11 cellular contexts compared by ENCODE assay signal in genomic region chr17:28317099-28317964, GRCh38. TPM values are rescaled to one million over a fixed set of nuclear protein-coding genes. Genes with fewer than 3 reads are reported as not detected.
A peak's percentile ranks its signal among the peaks of the same experiment; 100 is the strongest.
DNase-seq lines count a peak whose midpoint lies in the region; ATAC-seq and TF ChIP-seq lines count a peak whose summit lies in the region.
"Had no signal": no experiment of that assay in that cellular context is flagged by ENCODE, and none has a peak within 500 bp of the region (broad histone marks: within the 10 kb centered on the region; RNA-seq: fewer than 3 reads in every experiment).

No MANE protein-coding gene starts in this region.

- no peak overlapping the region for H3K27ac ChIP-seq in HCT116 (ENCODE audit: low read depth, low read length)
- H3K27ac ChIP-seq in naive thymus-derived CD4-positive, alpha-beta T cell (ENCODE audit: low read depth, low read length) = no peak overlapping the region
- H3K27ac ChIP-seq in brain microvascular endothelial cell = no peak overlapping the region
- H3K27ac ChIP-seq: colonic mucosa had no signal

- peaks cover 21% of the 10 kb centered on the region for H3K4me1 Mint-ChIP-seq in CD14-positive monocyte
- peaks cover 39% of the 10 kb centered on the region for H3K4me1 Mint-ChIP-seq in activated CD8-positive, alpha-beta T cell treated with anti-CD3 and anti-CD28 coated beads, Interleukin-2, amount 10 ng/mL, durations not matched to agents 7 days and 5 days (ENCODE audit: low read depth)
- H3K4me1 Mint-ChIP-seq in naive thymus-derived CD4-positive, alpha-beta T cell = peaks cover 9 to 33% (median 21%) of the 10 kb centered on the region in 7 donors

- H3K4me2 ChIP-seq in HCT116 (ENCODE audit: low read length) = peak overlapping the region; percentile 98

- CTCF ChIA-PET in HCT116 (lab: Charles Lee) = no interaction called here
- CTCF ChIA-PET in activated CD8-positive, alpha-beta T cell treated with anti-CD3 and anti-CD28 coated beads, Interleukin-2, amount 10 ng/mL, durations not matched to agents 7 days and 5 days (lab: Charles Lee) = interaction anchor here (1.0 to 1.4 kb wide), 2 partner anchors 8 to 17 kb away, joined by 3 to 10 read pairs; partner anchors contain the start of genes IFT20 and TNFAIP1
- CTCF ChIA-PET in naive thymus-derived CD4-positive, alpha-beta T cell (lab: Charles Lee) = interaction anchor here (0.9 kb wide), 1 partner anchor 65 kb away, joined by 3 read pairs; no protein-coding TSS in a partner anchor

- peak overlapping the region; percentile 88 to 93 for H3K4me3 Mint-ChIP-seq in CD14-positive monocyte
- peak overlapping the region; percentile 93 for H3K4me3 Mint-ChIP-seq in activated CD8-positive, alpha-beta T cell treated with anti-CD3 and anti-CD28 coated beads, Interleukin-2, amount 10 ng/mL, durations not matched to agents 7 days and 5 days
- peak overlapping the region; percentile 77 to 97 (median 91) for H3K4me3 Mint-ChIP-seq in naive thymus-derived CD4-positive, alpha-beta T cell

- POLR2A ChIA-PET in HCT116 (lab: Charles Lee) = interaction anchor here (2.4 kb wide), 1 partner anchor 18 kb away, joined by 8 read pairs; the partner anchor contains the start of genes IFT20 and TNFAIP1
- POLR2A ChIA-PET in activated CD8-positive, alpha-beta T cell treated with anti-CD3 and anti-CD28 coated beads, Interleukin-2, amount 10 ng/mL, durations not matched to agents 7 days and 5 days (lab: Charles Lee) = interaction anchor here (1.2 kb wide), 1 partner anchor 14 kb away, joined by 4 read pairs; no protein-coding TSS in a partner anchor
- POLR2A ChIA-PET in naive thymus-derived CD4-positive, alpha-beta T cell (lab: Charles Lee) = interaction anchor here (0.6 to 2.2 kb wide), 3 partner anchors 11 to 68 kb away, joined by 3 to 6 read pairs (median 4); partner anchors contain the start of genes IFT20 and TNFAIP1

- no peak for TF ChIP-seq RAD21 in HCT116 (IDR thresholded peaks at IDR 0.05; ENCODE audit: low read depth)

- no peaks in the 10 kb centered on the region for H3K36me3 Mint-ChIP-seq in CD14-positive monocyte
- peaks cover 6% of the 10 kb centered on the region for H3K36me3 Mint-ChIP-seq in activated CD8-positive, alpha-beta T cell treated with anti-CD3 and anti-CD28 coated beads, Interleukin-2, amount 10 ng/mL, durations not matched to agents 7 days and 5 days (ENCODE audit: low read depth)
- H3K36me3 Mint-ChIP-seq in naive thymus-derived CD4-positive, alpha-beta T cell = no peaks in the 10 kb centered on the region

- TF ChIP-seq CTCF in CD14-positive monocyte (IDR thresholded peaks at IDR 0.05) (no peak), HCT116 (IDR thresholded peaks at IDR 0.05 in 2 of 3, conservative IDR thresholded peaks at IDR 0.05 in 1 of 3; ENCODE audit: borderline replicate concordance in 1 of 3, insufficient read depth in 1 of 3, low read depth in 2 of 3, low read length in 2 of 3) (no peak), brain microvascular endothelial cell (IDR thresholded peaks at IDR 0.05; ENCODE audit: low read depth, low read length, missing control alignments) (no peak)

- no TSS peak for BruUV-seq in HCT116 (replicated peaks; lab: Mats Ljungman, UMichigan)

- H3K9me2 ChIP-seq in HCT116 (ENCODE audit: insufficient read depth) = no peaks in the 10 kb centered on the region

- RAD21 ChIA-PET in HCT116 (lab: Charles Lee; ENCODE audit: low non-redundant PET in 1 of 2, low total read pairs in 2 of 2, uncharacterized antibody in 2 of 2, unreplicated experiment in 2 of 2) = no interaction called here

- no peaks in the 10 kb centered on the region for H4K20me1 ChIP-seq in HCT116 (ENCODE audit: insufficient read depth)

- H3K36me3 ChIP-seq in HCT116 (ENCODE audit: control insufficient read depth in 1 of 2, insufficient read depth in 2 of 2, low read length in 2 of 2) (peaks cover 0 to 6% of the 10 kb centered on the region in 2 experiments; a peak in 1 of 4 replicates), brain microvascular endothelial cell (replicated peaks) (no peaks in the 10 kb centered on the region)
- H3K36me3 ChIP-seq in naive thymus-derived CD4-positive, alpha-beta T cell (ENCODE audit: control insufficient read depth in 2 of 3, insufficient read depth in 3 of 3, low read length in 3 of 3) = no peaks in the 10 kb centered on the region
- H3K36me3 ChIP-seq: colonic mucosa had no signal

- DNase-seq in CD14-positive monocyte (ENCODE audit: low spot score) (no peak), HCT116 (ENCODE audit: low read depth, low spot score) (no peak), NCI-H345 (lab: John Stamatoyannopoulos, UW) (no peak), brain microvascular endothelial cell (no peak)
- no peak for DNase-seq in activated CD8-positive, alpha-beta T cell treated with anti-CD3 and anti-CD28 coated beads, Interleukin-2, amount 10 ng/mL, durations not matched to agents 7 days and 5 days
- DNase-seq in naive thymus-derived CD4-positive, alpha-beta T cell = no peak
- DNase-seq in NK-92 treated with Interleukin-12 subunit alpha and Interleukin-12 subunit beta, amount 100 ng/mL, for 24 hours (lab: John Stamatoyannopoulos, UW) = no peak
- DNase-seq: colonic mucosa; EL; stimulated activated CD4-positive, alpha-beta T cell treated with anti-CD3 and anti-CD28 coated beads, Interleukin-4, amount 100 ng/mL, for 4 hours had no signal

- H3K4me1 ChIP-seq in HCT116 (ENCODE audit: control insufficient read depth in 1 of 2, insufficient read depth in 2 of 2, low read length in 2 of 2) = peaks cover 12 to 26% of the 10 kb centered on the region in 2 experiments; a peak in 3 of 4 replicates
- H3K4me1 ChIP-seq in naive thymus-derived CD4-positive, alpha-beta T cell (ENCODE audit: control insufficient read depth in 2 of 2, insufficient read depth in 2 of 2, low read length in 2 of 2) = peaks cover 11 to 12% of the 10 kb centered on the region in 2 donors
- H3K4me1 ChIP-seq: colonic mucosa had no signal

- no peak overlapping the region for H2AFZ ChIP-seq in HCT116 (ENCODE audit: low read depth, low read length, poor library complexity, severe bottlenecking)

- intact Hi-C loops in CD14-positive monocyte (cut with micrococcal nuclease) = no loop called here
- intact Hi-C loops in HCT116 (cut with micrococcal nuclease) = loop anchor here (10.0 kb wide), 1 partner anchor 57 kb away; the partner anchor contains the start of genes SARM1 and VTN
- intact Hi-C loops in naive thymus-derived CD4-positive, alpha-beta T cell (cut with micrococcal nuclease) = loop anchor here (5.0 to 10.0 kb wide), 2 partner anchors 423 to 510 kb away; partner anchors contain the start of gene LYRM9 (in 1 of the 2)

- H3K27ac Mint-ChIP-seq in CD14-positive monocyte = peak overlapping the region in 1 of 7 donors; percentile 65
- H3K27ac Mint-ChIP-seq in activated CD8-positive, alpha-beta T cell treated with anti-CD3 and anti-CD28 coated beads, Interleukin-2, amount 10 ng/mL, durations not matched to agents 7 days and 5 days = peak overlapping the region; percentile 87
- H3K27ac Mint-ChIP-seq in naive thymus-derived CD4-positive, alpha-beta T cell = peak overlapping the region in 2 of 9 donors; percentile 46 to 59

- H3K79me2 ChIP-seq in HCT116 (ENCODE audit: insufficient read depth, low read length) = peaks cover 33% of the 10 kb centered on the region

- H3K9me3 ChIP-seq in HCT116 (ENCODE audit: control insufficient read depth in 1 of 2, insufficient read depth in 1 of 2, low read depth in 1 of 2, low read length in 2 of 2) = no peaks in the 10 kb centered on the region
- H3K9me3 ChIP-seq in naive thymus-derived CD4-positive, alpha-beta T cell (ENCODE audit: control insufficient read depth in 2 of 3, low read length in 3 of 3) = no peaks in the 10 kb centered on the region
- H3K9me3 ChIP-seq: colonic mucosa had no signal

- no peak for TF ChIP-seq POLR2A in HCT116 (IDR thresholded peaks at IDR 0.05; ENCODE audit: borderline replicate concordance, extremely low read depth, insufficient read depth, insufficient read length)

- H3K4me3 ChIP-seq in HCT116 (replicated peaks in 1 of 2; ENCODE audit: low read depth in 1 of 2, low read length in 2 of 2) (peak overlapping the region; percentile 86 to 95; a peak in 2 of 4 replicates), brain microvascular endothelial cell (ENCODE audit: low read depth, low read length) (no peak overlapping the region)
- H3K4me3 ChIP-seq in naive thymus-derived CD4-positive, alpha-beta T cell (ENCODE audit: low read length) = no peak overlapping the region

- H3K9ac ChIP-seq in HCT116 (ENCODE audit: low read length) = peak overlapping the region; percentile 91; the same call in 1 of the 2 replicates

- H3K27me3 ChIP-seq in HCT116 (ENCODE audit: insufficient read depth, low read length) (no peaks in the 10 kb centered on the region), brain microvascular endothelial cell (replicated peaks) (no peaks in the 10 kb centered on the region)
- no peaks in the 10 kb centered on the region for H3K27me3 ChIP-seq in naive thymus-derived CD4-positive, alpha-beta T cell (ENCODE audit: control insufficient read depth in 2 of 2, insufficient read depth in 2 of 2, low read length in 2 of 2)
- H3K27me3 ChIP-seq: colonic mucosa had no signal

- in situ Hi-C loops in brain microvascular endothelial cell (cut with HindIII; ENCODE audit: low pct_ligation_motif_present, low sequenced_read_pairs) = no loop called here

- ATAC-seq in HCT116 = no peak
- ATAC-seq in activated CD8-positive, alpha-beta T cell treated with anti-CD3 and anti-CD28 coated beads, Interleukin-2, amount 10 ng/mL, durations not matched to agents 7 days and 5 days = no peak
- no peak for ATAC-seq in naive thymus-derived CD4-positive, alpha-beta T cell
- ATAC-seq in HG03139 (IDR thresholded peaks at IDR 0.05; ENCODE audit: unreplicated experiment) = no peak

- H3K27me3 Mint-ChIP-seq in CD14-positive monocyte (ENCODE audit: low read depth in 3 of 3) = peaks cover 9 to 27% (median 20%) of the 10 kb centered on the region in 3 donors
- peaks cover 10% of the 10 kb centered on the region for H3K27me3 Mint-ChIP-seq in activated CD8-positive, alpha-beta T cell treated with anti-CD3 and anti-CD28 coated beads, Interleukin-2, amount 10 ng/mL, durations not matched to agents 7 days and 5 days (ENCODE audit: low read depth)
- H3K27me3 Mint-ChIP-seq in naive thymus-derived CD4-positive, alpha-beta T cell = peaks cover 0 to 6% (median 0%) of the 10 kb centered on the region in 5 donors

- no peaks in the 10 kb centered on the region for H3K9me3 Mint-ChIP-seq in CD14-positive monocyte
- H3K9me3 Mint-ChIP-seq in activated CD8-positive, alpha-beta T cell treated with anti-CD3 and anti-CD28 coated beads, Interleukin-2, amount 10 ng/mL, durations not matched to agents 7 days and 5 days (ENCODE audit: insufficient read depth) = no peaks in the 10 kb centered on the region
- H3K9me3 Mint-ChIP-seq in naive thymus-derived CD4-positive, alpha-beta T cell = peaks cover 0 to 1% (median 0%) of the 10 kb centered on the region in 11 donors

RNA-seq across cellular contexts. Expression of gene TMEM97, which starts 1.7 kb away (rescaled TPM):
- polyA plus RNA-seq in CD14-positive monocyte = 1 to 10 TPM; 1.4 to 1.5 TPM
- total RNA-seq in HCT116 (2021; ENCODE audit: unreplicated experiment) = 55.6 TPM
- polyA plus RNA-seq in HCT116 (2012) = 19.4 and 26.7 TPM in 2 replicates
- total RNA-seq in activated CD8-positive, alpha-beta T cell treated with anti-CD3 and anti-CD28 coated beads, Interleukin-2, amount 10 ng/mL, durations not matched to agents 7 days and 5 days = 10 to 100 TPM; 31.2 to 32.0 TPM
- total RNA-seq in naive thymus-derived CD4-positive, alpha-beta T cell = 10 to 100 TPM in 1 of 5 experiments, 1 to 10 TPM in 4; 2.9 to 19.9 (median 4.8) TPM
- polyA plus RNA-seq in naive thymus-derived CD4-positive, alpha-beta T cell = 10 to 100 TPM in 1 of 2 donors, 1 to 10 TPM in 1; 8.3 to 10.9 TPM

RNA-seq across cellular contexts. Expression of gene IFT20, which starts 17.9 kb away (rescaled TPM):
- 10 to 100 TPM; 61.1 to 79.1 TPM for polyA plus RNA-seq in CD14-positive monocyte
- total RNA-seq in HCT116 (2021; ENCODE audit: unreplicated experiment) = 21.7 TPM
- 17.0 and 20.2 TPM in 2 replicates for polyA plus RNA-seq in HCT116 (2012)
- total RNA-seq in activated CD8-positive, alpha-beta T cell treated with anti-CD3 and anti-CD28 coated beads, Interleukin-2, amount 10 ng/mL, durations not matched to agents 7 days and 5 days = 10 to 100 TPM; 20.7 to 22.7 TPM
- 10 to 100 TPM; 24.7 to 56.2 (median 37.0) TPM for total RNA-seq in naive thymus-derived CD4-positive, alpha-beta T cell
- 10 to 100 TPM; 44.5 to 44.9 TPM for polyA plus RNA-seq in naive thymus-derived CD4-positive, alpha-beta T cell

RNA-seq across cellular contexts. Expression of gene TNFAIP1, which starts 18.2 kb away (rescaled TPM):
- polyA plus RNA-seq in CD14-positive monocyte = 1 to 10 TPM; 7.2 to 9.4 TPM
- total RNA-seq in HCT116 (2021; ENCODE audit: unreplicated experiment) = 33.4 TPM
- polyA plus RNA-seq in HCT116 (2012) = 22.7 and 29.0 TPM in 2 replicates
- 10 to 100 TPM; 16.3 to 19.7 TPM for total RNA-seq in activated CD8-positive, alpha-beta T cell treated with anti-CD3 and anti-CD28 coated beads, Interleukin-2, amount 10 ng/mL, durations not matched to agents 7 days and 5 days
- total RNA-seq in naive thymus-derived CD4-positive, alpha-beta T cell = 10 to 100 TPM in 4 of 5 experiments, 1 to 10 TPM in 1; 8.0 to 26.9 (median 25.9) TPM
- 10 to 100 TPM; 10.3 to 19.0 TPM for polyA plus RNA-seq in naive thymus-derived CD4-positive, alpha-beta T cell

RNA-seq across cellular contexts. Expression of gene POLDIP2, which starts 40.0 kb away (rescaled TPM):
- 10 to 100 TPM; 72.4 to 76.9 TPM for polyA plus RNA-seq in CD14-positive monocyte
- total RNA-seq in HCT116 (2021; ENCODE audit: unreplicated experiment) = 78.0 TPM
- 58.6 and 65.7 TPM in 2 replicates for polyA plus RNA-seq in HCT116 (2012)
- total RNA-seq in activated CD8-positive, alpha-beta T cell treated with anti-CD3 and anti-CD28 coated beads, Interleukin-2, amount 10 ng/mL, durations not matched to agents 7 days and 5 days = 10 to 100 TPM; 68.1 to 73.9 TPM
- total RNA-seq in naive thymus-derived CD4-positive, alpha-beta T cell = 10 to 100 TPM; 27.9 to 64.9 (median 29.8) TPM
- polyA plus RNA-seq in naive thymus-derived CD4-positive, alpha-beta T cell = 10 to 100 TPM; 85.0 to 89.3 TPM

RNA-seq across cellular contexts. Expression of gene SEBOX, which starts 47.7 kb away (rescaled TPM):
- polyA plus RNA-seq in CD14-positive monocyte = not detected
- total RNA-seq in HCT116 (2021; ENCODE audit: unreplicated experiment) = not detected
- polyA plus RNA-seq in HCT116 (2012) = not detected in 2 replicates
- total RNA-seq in activated CD8-positive, alpha-beta T cell treated with anti-CD3 and anti-CD28 coated beads, Interleukin-2, amount 10 ng/mL, durations not matched to agents 7 days and 5 days = not detected
- total RNA-seq in naive thymus-derived CD4-positive, alpha-beta T cell = not detected
- not detected for polyA plus RNA-seq in naive thymus-derived CD4-positive, alpha-beta T cell
- total RNA-seq: colonic mucosa had no signal

Comparison
In these comparisons a context has a peak if more than half of its experiments do, and no peak if none do; other contexts are left out.
1. H3K4me3 ChIP-seq: peak in HCT116 (2 of 2); none in naive thymus-derived CD4-positive, alpha-beta T cell (single experiment) and brain microvascular endothelial cell (single experiment).
2. intact Hi-C loops: an anchor here in HCT116 (10.0 kb wide) and naive thymus-derived CD4-positive, alpha-beta T cell (5.0 to 10.0 kb wide); none called in CD14-positive monocyte.
3. Peak in every context shown above with its lines, with median percentiles within 50 percentile points of each other: H3K4me3 Mint-ChIP-seq.